In genomic region chr3:149933858-149934257, GRCh38 we compare ENCODE assay signal across 19 cellular contexts.
"Had no signal": no experiment of that assay in that cellular context is flagged by ENCODE, and none has a peak within 500 bp of the region (broad histone marks: within the 10 kb centered on the region; RNA-seq: fewer than 3 reads in every experiment).

No MANE protein-coding gene starts in this region.

- DNase-seq: activated CD4-positive, alpha-beta memory T cell treated with anti-CD3 and anti-CD28 coated beads for 36 hours; activated CD4-positive, alpha-beta T cell treated with anti-CD3 and anti-CD28 coated beads for 36 hours; activated naive CD4-positive, alpha-beta T cell treated with Interleukin-2 at 50 U/mL for 16 hours; activated naive CD8-positive, alpha-beta T cell treated with anti-CD3 and anti-CD28 coated beads for 36 hours; activated T-cell treated with anti-CD3 and anti-CD28 coated beads, Interleukin-2, amount 50 U/mL, for 48 hours; esophagus squamous epithelium; occipital lobe; posterior cingulate gyrus; small intestine; stimulated activated CD4-positive, alpha-beta T cell treated with anti-CD3 and anti-CD28 coated beads, Interleukin-2, amount 100 ng/mL, for 24 hours; transverse colon had no signal

- FAIRE-seq: islet of Langerhans, small intestine, urothelium cell line had no signal

- ATAC-seq: activated CD4-positive, alpha-beta T cell treated with anti-CD3 and anti-CD28 coated beads for 36 hours; stimulated activated memory B cell treated with anti-CD40 and anti-IgM and Interleukin-4, amounts not matched to agents 10 μg/mL and 1 μg/mL and 100 μg/mL, for 72 hours; WTC11 had no signal

- H3K4me1 ChIP-seq: breast epithelium had no signal

- H3K27me3 Mint-ChIP-seq: activated CD4-positive, alpha-beta memory T cell treated with anti-CD3 and anti-CD28 coated beads for 36 hours; activated CD4-positive, alpha-beta T cell treated with anti-CD3 and anti-CD28 coated beads for 36 hours; activated naive CD8-positive, alpha-beta T cell treated with anti-CD3 and anti-CD28 coated beads for 36 hours; stimulated activated memory B cell treated with anti-CD40 and anti-IgM and Interleukin-4, amounts not matched to agents 10 μg/mL and 1 μg/mL and 100 μg/mL, for 72 hours had no signal

- H3K27ac Mint-ChIP-seq: activated CD4-positive, alpha-beta memory T cell treated with anti-CD3 and anti-CD28 coated beads for 36 hours; activated CD4-positive, alpha-beta T cell treated with anti-CD3 and anti-CD28 coated beads for 36 hours; activated naive CD8-positive, alpha-beta T cell treated with anti-CD3 and anti-CD28 coated beads for 36 hours; stimulated activated memory B cell treated with anti-CD40 and anti-IgM and Interleukin-4, amounts not matched to agents 10 μg/mL and 1 μg/mL and 100 μg/mL, for 72 hours; WTC11 had no signal

- H3K27me3 ChIP-seq: breast epithelium, esophagus squamous epithelium, heart left ventricle, transverse colon had no signal

- H3K27ac ChIP-seq: breast epithelium, coronary artery, esophagus squamous epithelium had no signal

- H3K4me3 ChIP-seq: breast epithelium, coronary artery, esophagus squamous epithelium, heart left ventricle, transverse colon had no signal

- H3K4me1 Mint-ChIP-seq: neural crest cell, WTC11 had no signal

- H3K9me3 ChIP-seq: esophagus squamous epithelium, transverse colon had no signal

- H3K4me3 Mint-ChIP-seq: activated CD4-positive, alpha-beta memory T cell treated with anti-CD3 and anti-CD28 coated beads for 36 hours; activated CD4-positive, alpha-beta T cell treated with anti-CD3 and anti-CD28 coated beads for 36 hours; activated naive CD8-positive, alpha-beta T cell treated with anti-CD3 and anti-CD28 coated beads for 36 hours; neural crest cell; stimulated activated memory B cell treated with anti-CD40 and anti-IgM and Interleukin-4, amounts not matched to agents 10 μg/mL and 1 μg/mL and 100 μg/mL, for 72 hours; WTC11 had no signal

- H3K36me3 ChIP-seq: breast epithelium had no signal
